ENCODE assay signal across 2 cellular contexts in the genomic region with DNA sequence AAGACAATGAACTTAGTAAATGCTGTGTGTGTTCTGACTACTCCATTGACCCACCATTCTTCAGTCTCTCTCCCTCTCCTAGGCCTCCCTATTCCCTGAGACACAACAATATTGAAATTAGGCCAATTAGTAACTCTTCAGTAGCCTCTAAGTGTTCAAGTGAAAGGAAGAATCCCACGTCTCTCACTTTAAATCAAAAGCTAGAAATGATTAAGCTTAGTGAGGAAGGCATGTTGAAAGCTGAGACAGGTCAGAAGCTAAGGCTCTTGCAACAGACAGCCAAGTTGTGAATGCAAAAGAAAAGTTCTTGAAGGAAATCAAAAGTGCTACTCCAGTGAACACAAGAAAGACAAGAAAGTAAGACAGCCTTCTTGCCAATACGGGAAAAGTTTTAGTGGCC.
TF ChIP-seq lines count a peak whose summit lies in the region.

No MANE protein-coding gene starts in this region.

TF ChIP-seq in liver, 16 proteins besides CTCF, POLR2A, EP300 and RAD21 (continued from another document):
- TF ChIP-seq HNF4A (conservative IDR thresholded peaks at IDR 0.05) (no peak), FOXA1 (IDR thresholded peaks at IDR 0.05) (no peak), SP1 (IDR thresholded peaks at IDR 0.05) (no peak), TAF1 (conservative IDR thresholded peaks at IDR 0.05) (no peak)
- TF ChIP-seq, protein P1, sequence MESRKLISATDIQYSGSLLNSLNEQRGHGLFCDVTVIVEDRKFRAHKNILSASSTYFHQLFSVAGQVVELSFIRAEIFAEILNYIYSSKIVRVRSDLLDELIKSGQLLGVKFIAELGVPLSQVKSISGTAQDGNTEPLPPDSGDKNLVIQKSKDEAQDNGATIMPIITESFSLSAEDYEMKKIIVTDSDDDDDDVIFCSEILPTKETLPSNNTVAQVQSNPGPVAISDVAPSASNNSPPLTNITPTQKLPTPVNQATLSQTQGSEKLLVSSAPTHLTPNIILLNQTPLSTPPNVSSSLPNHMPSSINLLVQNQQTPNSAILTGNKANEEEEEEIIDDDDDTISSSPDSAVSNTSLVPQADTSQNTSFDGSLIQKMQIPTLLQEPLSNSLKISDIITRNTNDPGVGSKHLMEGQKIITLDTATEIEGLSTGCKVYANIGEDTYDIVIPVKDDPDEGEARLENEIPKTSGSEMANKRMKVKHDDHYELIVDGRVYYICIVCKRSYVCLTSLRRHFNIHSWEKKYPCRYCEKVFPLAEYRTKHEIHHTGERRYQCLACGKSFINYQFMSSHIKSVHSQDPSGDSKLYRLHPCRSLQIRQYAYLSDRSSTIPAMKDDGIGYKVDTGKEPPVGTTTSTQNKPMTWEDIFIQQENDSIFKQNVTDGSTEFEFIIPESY (IDR thresholded peaks at IDR 0.05), result no peak
- TF ChIP-seq, protein P2, sequence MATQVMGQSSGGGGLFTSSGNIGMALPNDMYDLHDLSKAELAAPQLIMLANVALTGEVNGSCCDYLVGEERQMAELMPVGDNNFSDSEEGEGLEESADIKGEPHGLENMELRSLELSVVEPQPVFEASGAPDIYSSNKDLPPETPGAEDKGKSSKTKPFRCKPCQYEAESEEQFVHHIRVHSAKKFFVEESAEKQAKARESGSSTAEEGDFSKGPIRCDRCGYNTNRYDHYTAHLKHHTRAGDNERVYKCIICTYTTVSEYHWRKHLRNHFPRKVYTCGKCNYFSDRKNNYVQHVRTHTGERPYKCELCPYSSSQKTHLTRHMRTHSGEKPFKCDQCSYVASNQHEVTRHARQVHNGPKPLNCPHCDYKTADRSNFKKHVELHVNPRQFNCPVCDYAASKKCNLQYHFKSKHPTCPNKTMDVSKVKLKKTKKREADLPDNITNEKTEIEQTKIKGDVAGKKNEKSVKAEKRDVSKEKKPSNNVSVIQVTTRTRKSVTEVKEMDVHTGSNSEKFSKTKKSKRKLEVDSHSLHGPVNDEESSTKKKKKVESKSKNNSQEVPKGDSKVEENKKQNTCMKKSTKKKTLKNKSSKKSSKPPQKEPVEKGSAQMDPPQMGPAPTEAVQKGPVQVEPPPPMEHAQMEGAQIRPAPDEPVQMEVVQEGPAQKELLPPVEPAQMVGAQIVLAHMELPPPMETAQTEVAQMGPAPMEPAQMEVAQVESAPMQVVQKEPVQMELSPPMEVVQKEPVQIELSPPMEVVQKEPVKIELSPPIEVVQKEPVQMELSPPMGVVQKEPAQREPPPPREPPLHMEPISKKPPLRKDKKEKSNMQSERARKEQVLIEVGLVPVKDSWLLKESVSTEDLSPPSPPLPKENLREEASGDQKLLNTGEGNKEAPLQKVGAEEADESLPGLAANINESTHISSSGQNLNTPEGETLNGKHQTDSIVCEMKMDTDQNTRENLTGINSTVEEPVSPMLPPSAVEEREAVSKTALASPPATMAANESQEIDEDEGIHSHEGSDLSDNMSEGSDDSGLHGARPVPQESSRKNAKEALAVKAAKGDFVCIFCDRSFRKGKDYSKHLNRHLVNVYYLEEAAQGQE (IDR thresholded peaks at IDR 0.05), result no peak

TF ChIP-seq in HepG2, 621 proteins besides CTCF, POLR2A, EP300 and RAD21:
- no peak for TF ChIP-seq SIN3A (IDR thresholded peaks at IDR 0.05; ENCODE audit: borderline replicate concordance, low read depth, low read length)
- TF ChIP-seq ZNF839 (CRISPR knock-in tag; IDR thresholded peaks at IDR 0.05; ENCODE audit: borderline replicate concordance), result no peak
- TF ChIP-seq NFE2L1 (CRISPR knock-in tag; IDR thresholded peaks at IDR 0.05; ENCODE audit: borderline replicate concordance), result no peak
